ENCODE assay signal across 1 cellular context in genomic region chr13:63085851-63086250, GRCh38.
TF ChIP-seq lines count a peak whose summit lies in the region.

No MANE protein-coding gene starts in this region.

TF ChIP-seq in GM12878, 131 proteins besides CTCF, POLR2A, EP300 and RAD21 (continued from another document):
- TF ChIP-seq SKIL (IDR thresholded peaks at IDR 0.05; ENCODE audit: low read depth, poor library complexity, severe bottlenecking) (no peak), ELK1 (IDR thresholded peaks at IDR 0.05; ENCODE audit: low read depth, low read length) (no peak), E2F4 (IDR thresholded peaks at IDR 0.05; ENCODE audit: low read depth, low read length) (no peak), ZBTB40 (IDR thresholded peaks at IDR 0.05; ENCODE audit: borderline replicate concordance) (no peak), RCOR1 (conservative IDR thresholded peaks at IDR 0.05; ENCODE audit: low read depth, low read length) (no peak), RELB (IDR thresholded peaks at IDR 0.05; ENCODE audit: low read depth) (no peak), SUPT20H (IDR thresholded peaks at IDR 0.05; ENCODE audit: borderline replicate concordance, control insufficient read depth, low read depth, low read length) (no peak), BMI1 (IDR thresholded peaks at IDR 0.05; ENCODE audit: borderline replicate concordance) (no peak)
